In genomic region chr9:100352201-100352726, GRCh38 we compare ENCODE assay signal across 8 cellular contexts. TPM values are rescaled to one million over a fixed set of nuclear protein-coding genes. Genes with fewer than 3 reads are reported as not detected.
DNase-seq lines count a peak whose midpoint lies in the region; ATAC-seq, FAIRE-seq and TF ChIP-seq lines count a peak whose summit lies in the region.

No MANE protein-coding gene starts in this region.

- no peak for TF ChIP-seq POLR2A in endothelial cell of umbilical vein (IDR thresholded peaks at IDR 0.05; ENCODE audit: low read depth, low read length)

- peaks cover 10% of the 10 kb centered on the region for H3K4me1 ChIP-seq in endothelial cell of umbilical vein (ENCODE audit: control insufficient read depth, extremely low read depth, insufficient read depth, low read length)

- dilution Hi-C loops in endothelial cell of umbilical vein (cut with MboI; ENCODE audit: extremely low pct_ligation_motif_present, low sequenced_read_pairs) = no loop called here

- peak overlapping the region; percentile 87 for H3K4me3 Mint-ChIP-seq in activated CD4-positive, alpha-beta memory T cell treated with anti-CD3 and anti-CD28 coated beads for 36 hours
- peak overlapping the region; percentile 95 for H3K4me3 Mint-ChIP-seq in stimulated activated naive CD8-positive, alpha-beta T cell treated with anti-CD3 and anti-CD28 coated beads, Interleukin-15, Interleukin-2, amounts not matched to agents 100 ng/mL and 50 ng/mL, for 24 hours

- FAIRE-seq in endothelial cell of umbilical vein (lab: Jason Lieb, UNC) = no peak

- H3K9me1 ChIP-seq in endothelial cell of umbilical vein (replicated peaks; ENCODE audit: control insufficient read depth, extremely low read depth, insufficient read depth, low read length) = no peaks in the 10 kb centered on the region

- peak overlapping the region; percentile 69 for H3K27ac Mint-ChIP-seq in activated CD4-positive, alpha-beta memory T cell treated with anti-CD3 and anti-CD28 coated beads for 36 hours
- H3K27ac Mint-ChIP-seq in stimulated activated naive CD8-positive, alpha-beta T cell treated with anti-CD3 and anti-CD28 coated beads, Interleukin-15, Interleukin-2, amounts not matched to agents 100 ng/mL and 50 ng/mL, for 24 hours = peak overlapping the region; percentile 93

- peak overlapping the region; percentile 69 for H3K27ac ChIP-seq in endothelial cell of umbilical vein (ENCODE audit: insufficient read depth, low read depth, low read length)

- intact Hi-C loops in activated CD4-positive, alpha-beta memory T cell treated with anti-CD3 and anti-CD28 coated beads for 36 hours (cut with micrococcal nuclease) = loop anchor here (1.0 to 5.0 kb wide), 6 partner anchors 59 to 1046 kb away; partner anchors contain the start of genes ERP44, INVS, MRPL50 and MSANTD3
- intact Hi-C loops in endothelial cell of umbilical vein (cut with micrococcal nuclease) = loop anchor here (1.0 to 2.0 kb wide), 3 partner anchors 59 to 243 kb away; no protein-coding TSS in a partner anchor

- POLR2A ChIA-PET in activated CD4-positive, alpha-beta memory T cell treated with anti-CD3 and anti-CD28 coated beads for 36 hours (lab: Charles Lee) = interaction anchor here (0.6 to 1.6 kb wide), 4 partner anchors 9 to 77 kb away, joined by 3 to 5 read pairs (median 4); no protein-coding TSS in a partner anchor
- POLR2A ChIA-PET in endothelial cell of umbilical vein (lab: Charles Lee) = interaction anchor here (0.5 to 1.5 kb wide), 3 partner anchors 74 to 329 kb away, joined by 3 read pairs; partner anchors contain the start of gene MSANTD3

- peaks cover 46% of the 10 kb centered on the region for H3K4me1 Mint-ChIP-seq in activated CD4-positive, alpha-beta memory T cell treated with anti-CD3 and anti-CD28 coated beads for 36 hours (ENCODE audit: low read depth)
- H3K4me1 Mint-ChIP-seq in stimulated activated naive CD8-positive, alpha-beta T cell treated with anti-CD3 and anti-CD28 coated beads, Interleukin-15, Interleukin-2, amounts not matched to agents 100 ng/mL and 50 ng/mL, for 24 hours (ENCODE audit: low read depth) = peaks cover 54% of the 10 kb centered on the region

- no peaks in the 10 kb centered on the region for H3K9me3 ChIP-seq in endothelial cell of umbilical vein (replicated peaks; ENCODE audit: control insufficient read depth, insufficient read depth, low read length)

- H3K4me3 ChIP-seq in endothelial cell of umbilical vein (replicated peaks in 1 of 3; ENCODE audit: insufficient read depth in 1 of 3, low read depth in 1 of 3, low read length in 3 of 3) = peak overlapping the region; percentile 47 to 89 (median 88)

- H3K36me3 ChIP-seq in endothelial cell of umbilical vein (ENCODE audit: control insufficient read depth in 2 of 2, extremely low read depth in 1 of 2, insufficient read depth in 2 of 2, low read length in 2 of 2) = peaks cover 0 to 3% of the 10 kb centered on the region in 2 experiments

- H3K4me2 ChIP-seq in endothelial cell of umbilical vein (ENCODE audit: insufficient read depth, low read length) = peak overlapping the region; percentile 84

- H2AFZ ChIP-seq in endothelial cell of umbilical vein (ENCODE audit: low read depth, low read length) = peak overlapping the region; percentile 84

- peaks cover 13% of the 10 kb centered on the region for H3K36me3 Mint-ChIP-seq in activated CD4-positive, alpha-beta memory T cell treated with anti-CD3 and anti-CD28 coated beads for 36 hours
- H3K36me3 Mint-ChIP-seq in stimulated activated naive CD8-positive, alpha-beta T cell treated with anti-CD3 and anti-CD28 coated beads, Interleukin-15, Interleukin-2, amounts not matched to agents 100 ng/mL and 50 ng/mL, for 24 hours (ENCODE audit: low read depth) = peaks cover 27% of the 10 kb centered on the region

- H3K79me2 ChIP-seq in endothelial cell of umbilical vein (ENCODE audit: control insufficient read depth, insufficient read depth, low read length) = peaks cover 50% of the 10 kb centered on the region

- H4K20me1 ChIP-seq in endothelial cell of umbilical vein (replicated peaks; ENCODE audit: control insufficient read depth, extremely low read depth, insufficient read depth, low read length) = peaks cover 2% of the 10 kb centered on the region

- TF ChIP-seq CTCF in endothelial cell of umbilical vein (IDR thresholded peaks at IDR 0.05; ENCODE audit: extremely low read depth in 1 of 2, insufficient read depth in 1 of 2, low read depth in 1 of 2, low read length in 2 of 2) = no peak

- peak overlapping the region; percentile 89 for H3K9ac ChIP-seq in endothelial cell of umbilical vein (replicated peaks; ENCODE audit: extremely low read depth, insufficient read depth, low read length)

- H3K9me3 Mint-ChIP-seq in activated CD4-positive, alpha-beta memory T cell treated with anti-CD3 and anti-CD28 coated beads for 36 hours = no peaks in the 10 kb centered on the region
- peaks cover 5% of the 10 kb centered on the region for H3K9me3 Mint-ChIP-seq in stimulated activated naive CD8-positive, alpha-beta T cell treated with anti-CD3 and anti-CD28 coated beads, Interleukin-15, Interleukin-2, amounts not matched to agents 100 ng/mL and 50 ng/mL, for 24 hours

- CTCF ChIA-PET in activated CD4-positive, alpha-beta memory T cell treated with anti-CD3 and anti-CD28 coated beads for 36 hours (lab: Charles Lee) = interaction anchor here (0.6 to 2.5 kb wide), 8 partner anchors 28 to 249 kb away, joined by 3 to 9 read pairs (median 3); partner anchors contain the start of gene TMEFF1
- CTCF ChIA-PET in endothelial cell of umbilical vein (lab: Charles Lee) = interaction anchor here (0.6 to 3.5 kb wide), 15 partner anchors 9 to 250 kb away, joined by 3 to 30 read pairs (median 4); partner anchors contain the start of genes MSANTD3 and TMEFF1

- no peaks in the 10 kb centered on the region for H3K27me3 Mint-ChIP-seq in activated CD4-positive, alpha-beta memory T cell treated with anti-CD3 and anti-CD28 coated beads for 36 hours
- no peaks in the 10 kb centered on the region for H3K27me3 Mint-ChIP-seq in stimulated activated naive CD8-positive, alpha-beta T cell treated with anti-CD3 and anti-CD28 coated beads, Interleukin-15, Interleukin-2, amounts not matched to agents 100 ng/mL and 50 ng/mL, for 24 hours

- peak; percentile 35 for ATAC-seq in GM21576 (IDR thresholded peaks at IDR 0.05; ENCODE audit: unreplicated experiment)

- TSS peak; percentile 60 for BruUV-seq in endothelial cell of umbilical vein (replicated peaks; lab: Mats Ljungman, UMichigan)

- no peaks in the 10 kb centered on the region for H3K27me3 ChIP-seq in endothelial cell of umbilical vein (ENCODE audit: control insufficient read depth in 2 of 2, insufficient read depth in 2 of 2, low read length in 2 of 2)

- DNase-seq in ELR (ENCODE audit: low read depth) = peak; percentile 53
- DNase-seq in HuH-7 (ENCODE audit: low spot score) = peak; percentile 36
- DNase-seq in activated CD4-positive, alpha-beta memory T cell treated with anti-CD3 and anti-CD28 coated beads for 36 hours = peak; percentile 40
- DNase-seq in endothelial cell of umbilical vein (ENCODE audit: low read depth, low spot score) = peak; percentile 35
- peak; percentile 13 for DNase-seq in mucosa of gallbladder (ENCODE audit: low spot score)
- DNase-seq in NCI-H526 treated with DMSO at 0.1 percent for 48 hours (lab: John Stamatoyannopoulos, UW) = no peak

TF ChIP-seq in endothelial cell of umbilical vein, 7 proteins besides CTCF, POLR2A, EP300 and RAD21:
- TF ChIP-seq FOS (IDR thresholded peaks at IDR 0.05; ENCODE audit: borderline replicate concordance, insufficient read depth, low read length) (no peak), MAX (IDR thresholded peaks at IDR 0.05; ENCODE audit: insufficient read depth, insufficient read length) (no peak), EZH2 (IDR thresholded peaks at IDR 0.05; ENCODE audit: borderline replicate concordance, low read depth, low read length, severe bottlenecking) (no peak), MYC (IDR thresholded peaks at IDR 0.05; ENCODE audit: low read depth, low read length) (no peak), JUN (IDR thresholded peaks at IDR 0.05; ENCODE audit: borderline replicate concordance, insufficient read depth, insufficient read length, low read depth) (no peak), POLR2AphosphoS5 (IDR thresholded peaks at IDR 0.05; ENCODE audit: insufficient read depth, low read depth, low read length) (no peak), GATA2 (IDR thresholded peaks at IDR 0.05; ENCODE audit: insufficient read depth, insufficient read length, low read depth, low read length) (no peak)
TF ChIP-seq in endothelial cell of umbilical vein: peak in this region for 0.

RNA-seq across cellular contexts. Expression of gene TEX10, which starts 0.5 kb away (rescaled TPM):
- total RNA-seq in activated CD4-positive, alpha-beta memory T cell treated with anti-CD3 and anti-CD28 coated beads for 36 hours = 10 to 100 TPM; 20.3 to 20.7 TPM
- total RNA-seq in endothelial cell of umbilical vein (20.5 and 21.2 TPM in 2 replicates), mucosa of gallbladder (10.2 TPM)
- 11.0 and 13.6 TPM in 2 replicates for polyA plus RNA-seq in endothelial cell of umbilical vein
- 10.5 and 11.1 TPM in 2 replicates for polyA plus RNA-seq in endothelial cell of umbilical vein (2011; cell fraction: cytosol; rRNA removed)
- 22.6 and 26.8 TPM in 2 replicates for polyA plus RNA-seq in endothelial cell of umbilical vein (2011; cell fraction: nucleus; rRNA removed)
- polyA plus RNA-seq in endothelial cell of umbilical vein (2012) = 17.7 and 23.8 TPM in 2 replicates
- 17.3 and 21.1 TPM in 2 replicates for polyA minus RNA-seq in endothelial cell of umbilical vein
- 14.7 TPM for polyA minus RNA-seq in endothelial cell of umbilical vein (2011; cell fraction: cytosol; rRNA and poly(A)+ RNA removed)
- 30.0 and 44.0 TPM in 2 replicates for polyA minus RNA-seq in endothelial cell of umbilical vein (2011; cell fraction: nucleus; rRNA and poly(A)+ RNA removed)
